In genomic region chr6:83812595-83812994, GRCh38 we compare ENCODE assay signal across 28 cellular contexts. TPM values are rescaled to one million over a fixed set of nuclear protein-coding genes. Genes with fewer than 3 reads are reported as not detected.
"Had no signal": no experiment of that assay in that cellular context is flagged by ENCODE, and none has a peak within 500 bp of the region (broad histone marks: within the 10 kb centered on the region; RNA-seq: fewer than 3 reads in every experiment).

No MANE protein-coding gene starts in this region.

- H3K27me3 ChIP-seq: stomach, suprapubic skin, testis, thyroid gland, tibial artery, tibial nerve, transverse colon, upper lobe of left lung, uterus, vagina had no signal

- H3K27ac ChIP-seq: stomach, suprapubic skin, testis, thoracic aorta, thyroid gland, tibial artery, tibial nerve, transverse colon, upper lobe of left lung, upper lobe of right lung, uterus, vagina had no signal

- H3K4me1 ChIP-seq: stomach, suprapubic skin, testis, thyroid gland, tibial artery, tibial nerve, transverse colon, upper lobe of left lung, upper lobe of right lung, uterus, vagina had no signal

- FAIRE-seq: urothelium cell line had no signal

- DNase-seq: stimulated activated CD4-positive, alpha-beta T cell treated with anti-CD3 and anti-CD28 coated beads, Interleukin-2, amount 100 ng/mL, for 48 hours; stimulated activated CD4-positive, alpha-beta T cell treated with anti-CD3 and anti-CD28 coated beads, Interleukin-4, amount 100 ng/mL, for 1 hour; stimulated activated CD4-positive, alpha-beta T cell treated with anti-CD3 and anti-CD28 coated beads, Interleukin-4, amount 100 ng/mL, for 24 hours; stimulated activated CD4-positive, alpha-beta T cell treated with anti-CD3 and anti-CD28 coated beads, Interleukin-4, amount 100 ng/mL, for 4 hours; stimulated activated CD8-positive, alpha-beta memory T cell treated with anti-CD3 and anti-CD28 coated beads, Interleukin-4, amount 100 ng/mL, for 48 hours; stimulated activated naive B cell treated with anti-CD40 and anti-IgM and Interleukin-4, amounts not matched to agents 10 μg/mL and 1 μg/mL and 100 μg/mL, for 72 hours; stimulated activated naive CD4-positive, alpha-beta T cell; stimulated activated naive CD4-positive, alpha-beta T cell treated with Interleukin-2 at 50 U/mL for 16 hours; stimulated activated naive CD8-positive, alpha-beta T cell treated with anti-CD3 and anti-CD28 coated beads, Interleukin-15, amount 100 ng/mL, for 72 hours; stimulated activated naive CD8-positive, alpha-beta T cell treated with anti-CD3 and anti-CD28 coated beads, Interleukin-15, Interleukin-2, amounts not matched to agents 100 U/mL and 50 U/mL, for 24 hours; stomach; substantia nigra; testis; thyroid gland; tibial artery; transverse colon; trophoblast cell; upper lobe of left lung; upper lobe of right lung; uterus had no signal

- H3K4me3 ChIP-seq: stomach, suprapubic skin, testis, thoracic aorta, thyroid gland, tibial artery, tibial nerve, transverse colon, upper lobe of left lung, upper lobe of right lung, uterus, vagina had no signal

- H3K9me3 ChIP-seq: stomach, suprapubic skin, testis, thoracic aorta, thyroid gland, tibial artery, tibial nerve, transverse colon, upper lobe of left lung, upper lobe of right lung, uterus, vagina had no signal

- H3K36me3 ChIP-seq: stomach, suprapubic skin, thoracic aorta, thyroid gland, tibial artery, tibial nerve, transverse colon, upper lobe of left lung, upper lobe of right lung, uterus, vagina had no signal

- ATAC-seq: stimulated activated effector memory CD8-positive, alpha-beta T cell treated with anti-CD3 and anti-CD28 coated beads, Interleukin-12 subunit alpha, Interleukin-12 subunit beta, amount 100 ng/mL, for 72 hours; stimulated activated memory B cell treated with anti-CD40 and anti-IgM and Interleukin-4, amounts not matched to agents 10 μg/mL and 1 μg/mL and 100 μg/mL, for 72 hours; stimulated activated naive B cell treated with anti-CD40 and anti-IgM and Interleukin-4, amounts not matched to agents 10 μg/mL and 1 μg/mL and 100 μg/mL, for 72 hours; stimulated activated naive CD8-positive, alpha-beta T cell treated with anti-CD3 and anti-CD28 coated beads, Interleukin-15, amount 100 ng/mL, for 72 hours; stimulated activated naive CD8-positive, alpha-beta T cell treated with anti-CD3 and anti-CD28 coated beads, Interleukin-15, Interleukin-2, amounts not matched to agents 100 U/mL and 50 U/mL, for 24 hours; upper lobe of right lung had no signal

RNA-seq across cellular contexts. Expression of gene RIPPLY2, which starts 40.6 kb away (rescaled TPM):
- total RNA-seq: stomach, subcutaneous adipose tissue, suprapubic skin, thoracic aorta, thyroid gland, transverse colon, upper lobe of left lung, upper lobe of right lung, vagina had no signal
